In genomic region chr5:159179556-159180305, GRCh38 we compare ENCODE assay signal across 2 cellular contexts.
TF ChIP-seq lines count a peak whose summit lies in the region.

No MANE protein-coding gene starts in this region.

TF ChIP-seq in SK-N-SH, 30 proteins besides CTCF, POLR2A, EP300 and RAD21 (continued from another document):
- no peak for TF ChIP-seq ELF1 (IDR thresholded peaks at IDR 0.05)
- TF ChIP-seq EZH2phosphoT487 (IDR thresholded peaks at IDR 0.05; ENCODE audit: borderline replicate concordance, low read depth) = no peak
- TF ChIP-seq TEAD4 (IDR thresholded peaks at IDR 0.05; ENCODE audit: borderline replicate concordance, insufficient read depth) = no peak
- no peak for TF ChIP-seq FOXJ3 (CRISPR knock-in tag; IDR thresholded peaks at IDR 0.05)
- no peak for TF ChIP-seq TAF1 (IDR thresholded peaks at IDR 0.05; ENCODE audit: borderline replicate concordance, low read depth, low read length)
- TF ChIP-seq USF2 (IDR thresholded peaks at IDR 0.05; ENCODE audit: borderline replicate concordance, low read depth, low read length) = no peak
- TF ChIP-seq TCF12 (IDR thresholded peaks at IDR 0.05) = no peak
- TF ChIP-seq CHD2 (IDR thresholded peaks at IDR 0.05; ENCODE audit: low read length, partially characterized antibody) = no peak
- TF ChIP-seq MAX (IDR thresholded peaks at IDR 0.05; ENCODE audit: low read depth) = no peak
- TF ChIP-seq IRF3 (IDR thresholded peaks at IDR 0.05; ENCODE audit: low read depth, low read length) = no peak

TF ChIP-seq in SK-N-SH treated with all-trans-retinoic acid at 6 μM for 48 hours, 23 proteins besides CTCF, POLR2A, EP300 and RAD21 (continued from another document):
- TF ChIP-seq ZNF8 (CRISPR knock-in tag; IDR thresholded peaks at IDR 0.05) = no peak
- TF ChIP-seq OSR1 (CRISPR knock-in tag; IDR thresholded peaks at IDR 0.05) = no peak
- TF ChIP-seq, protein P1, sequence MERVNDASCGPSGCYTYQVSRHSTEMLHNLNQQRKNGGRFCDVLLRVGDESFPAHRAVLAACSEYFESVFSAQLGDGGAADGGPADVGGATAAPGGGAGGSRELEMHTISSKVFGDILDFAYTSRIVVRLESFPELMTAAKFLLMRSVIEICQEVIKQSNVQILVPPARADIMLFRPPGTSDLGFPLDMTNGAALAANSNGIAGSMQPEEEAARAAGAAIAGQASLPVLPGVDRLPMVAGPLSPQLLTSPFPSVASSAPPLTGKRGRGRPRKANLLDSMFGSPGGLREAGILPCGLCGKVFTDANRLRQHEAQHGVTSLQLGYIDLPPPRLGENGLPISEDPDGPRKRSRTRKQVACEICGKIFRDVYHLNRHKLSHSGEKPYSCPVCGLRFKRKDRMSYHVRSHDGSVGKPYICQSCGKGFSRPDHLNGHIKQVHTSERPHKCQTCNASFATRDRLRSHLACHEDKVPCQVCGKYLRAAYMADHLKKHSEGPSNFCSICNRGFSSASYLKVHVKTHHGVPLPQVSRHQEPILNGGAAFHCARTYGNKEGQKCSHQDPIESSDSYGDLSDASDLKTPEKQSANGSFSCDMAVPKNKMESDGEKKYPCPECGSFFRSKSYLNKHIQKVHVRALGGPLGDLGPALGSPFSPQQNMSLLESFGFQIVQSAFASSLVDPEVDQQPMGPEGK (CRISPR knock-in tag; IDR thresholded peaks at IDR 0.05; ENCODE audit: borderline replicate concordance) = no peak
- TF ChIP-seq BACH2 (CRISPR knock-in tag; IDR thresholded peaks at IDR 0.05; ENCODE audit: borderline replicate concordance) = no peak
- no peak for TF ChIP-seq ESRRG (CRISPR knock-in tag; IDR thresholded peaks at IDR 0.05)
- no peak for TF ChIP-seq ARNTL (CRISPR knock-in tag; IDR thresholded peaks at IDR 0.05; ENCODE audit: borderline replicate concordance, low read depth)
